Comparison of ENCODE assay signal across 23 cellular contexts in genomic region chr20:3705491-3705969, GRCh38. TPM values are rescaled to one million over a fixed set of nuclear protein-coding genes. Genes with fewer than 3 reads are reported as not detected.
DNase-seq lines count a peak whose midpoint lies in the region; ATAC-seq and TF ChIP-seq lines count a peak whose summit lies in the region.
"Had no signal": no experiment of that assay in that cellular context is flagged by ENCODE, and none has a peak within 500 bp of the region (broad histone marks: within the 10 kb centered on the region; RNA-seq: fewer than 3 reads in every experiment).

No MANE protein-coding gene starts in this region.

- TF ChIP-seq POLR2A in suprapubic skin (IDR thresholded peaks at IDR 0.05) = no peak

- CTCF ChIA-PET in WTC11 (lab: Charles Lee) = interaction anchor here (0.5 to 2.6 kb wide), 7 partner anchors 8 to 370 kb away, joined by 3 to 16 read pairs (median 4); no protein-coding TSS in a partner anchor

- no peak overlapping the region for H3K27ac Mint-ChIP-seq in WTC11
- H3K27ac Mint-ChIP-seq: CD14-positive monocyte; CD4-positive, alpha-beta memory T cell had no signal

- no peak overlapping the region for H2AK5ac ChIP-seq in neuronal stem cell (ENCODE audit: low read depth, low read length)

- H3K9me3 ChIP-seq in neuronal stem cell (replicated peaks in 1 of 2; ENCODE audit: control insufficient read depth in 2 of 2, insufficient read depth in 1 of 2, low read depth in 1 of 2, low read length in 2 of 2) = no peaks in the 10 kb centered on the region
- H3K9me3 ChIP-seq in effector memory CD4-positive, alpha-beta T cell (ENCODE audit: control insufficient read depth, low read length) = no peaks in the 10 kb centered on the region
- H3K9me3 ChIP-seq in suprapubic skin = no peaks in the 10 kb centered on the region
- H3K9me3 ChIP-seq: BLaER1 had no signal

- DNase-seq in 8988T (peak; percentile 6), WTC11 (ENCODE audit: low spot score) (no peak), islet precursor cell (peak; percentile 56), neuronal stem cell (ENCODE audit: low spot score) (no peak), suprapubic skin (ENCODE audit: low spot score in 2 of 2) (no peak)
- DNase-seq in effector memory CD4-positive, alpha-beta T cell = no peak
- DNase-seq: CD4-positive, alpha-beta memory T cell; DMS153; DMS79; GDM1; HCEC 1CT; IMR-90 had no signal

- no peak overlapping the region for H3K4me2 ChIP-seq in neuronal stem cell (ENCODE audit: insufficient read depth, low read length, poor library complexity, severe bottlenecking)
- H3K4me2 ChIP-seq: BLaER1 had no signal

- POLR2A ChIA-PET in WTC11 (lab: Charles Lee) = no interaction called here

- no peaks in the 10 kb centered on the region for H3K27me3 Mint-ChIP-seq in WTC11 (ENCODE audit: low read depth)

- H3K18ac ChIP-seq in neuronal stem cell (ENCODE audit: low read length) = peak overlapping the region; percentile 89

- no peak overlapping the region for H3K14ac ChIP-seq in neuronal stem cell (ENCODE audit: low read length)

- no peaks in the 10 kb centered on the region for H3K4me1 Mint-ChIP-seq in WTC11

- H3K9ac ChIP-seq in neuronal stem cell (ENCODE audit: low read depth, low read length, poor library complexity) = peak overlapping the region; percentile 50
- H3K9ac ChIP-seq: BLaER1 had no signal

- H4K91ac ChIP-seq in neuronal stem cell (ENCODE audit: low read depth, low read length, poor library complexity) = no peak overlapping the region

- H3K4me1 ChIP-seq in neuronal stem cell (ENCODE audit: control insufficient read depth in 2 of 2, insufficient read depth in 1 of 2, low read depth in 1 of 2, low read length in 2 of 2) = no peaks in the 10 kb centered on the region
- no peaks in the 10 kb centered on the region for H3K4me1 ChIP-seq in effector memory CD4-positive, alpha-beta T cell (ENCODE audit: control insufficient read depth, insufficient read depth, low read length, poor library complexity, severe bottlenecking)
- peaks cover 7% of the 10 kb centered on the region for H3K4me1 ChIP-seq in suprapubic skin

- peak overlapping the region; percentile 49 for H2BK120ac ChIP-seq in neuronal stem cell (ENCODE audit: low read depth, low read length)

- no peak for TF ChIP-seq EP300 in suprapubic skin (IDR thresholded peaks at IDR 0.05)

- TF ChIP-seq CTCF in WTC11 (IDR thresholded peaks at IDR 0.05) (no peak), suprapubic skin (IDR thresholded peaks at IDR 0.05) (no peak)

- no peaks in the 10 kb centered on the region for H3K79me1 ChIP-seq in neuronal stem cell (ENCODE audit: low read depth, low read length)

- H3K27ac ChIP-seq in neuronal stem cell (replicated peaks; ENCODE audit: low read length) (no peak overlapping the region), suprapubic skin (no peak overlapping the region)
- no peak overlapping the region for H3K27ac ChIP-seq in effector memory CD4-positive, alpha-beta T cell (ENCODE audit: insufficient read depth, low read length, poor library complexity, severe bottlenecking)
- H3K27ac ChIP-seq: 22Rv1, BLaER1, HL-60 had no signal

- H2BK15ac ChIP-seq in neuronal stem cell (ENCODE audit: low read length) = no peak overlapping the region

- no peaks in the 10 kb centered on the region for H3K27me3 ChIP-seq in neuronal stem cell (ENCODE audit: control insufficient read depth in 3 of 3, insufficient read depth in 3 of 3, low read depth in 1 of 3, low read length in 3 of 3)
- no peaks in the 10 kb centered on the region for H3K27me3 ChIP-seq in effector memory CD4-positive, alpha-beta T cell (replicated peaks; ENCODE audit: control insufficient read depth, insufficient read depth, low read length, poor library complexity, severe bottlenecking)
- no peaks in the 10 kb centered on the region for H3K27me3 ChIP-seq in suprapubic skin
- H3K27me3 ChIP-seq: BLaER1 had no signal

- H3K9me3 Mint-ChIP-seq in WTC11 = no peaks in the 10 kb centered on the region
- H3K9me3 Mint-ChIP-seq: CD4-positive, alpha-beta memory T cell had no signal

- H3K23ac ChIP-seq in neuronal stem cell (ENCODE audit: low read depth, low read length, poor library complexity) = no peak overlapping the region

- no peaks in the 10 kb centered on the region for H3K36me3 Mint-ChIP-seq in WTC11
- H3K36me3 Mint-ChIP-seq: CD4-positive, alpha-beta memory T cell had no signal

- peak overlapping the region; percentile 53 for H2BK12ac ChIP-seq in neuronal stem cell (ENCODE audit: low read length)

- H3K4me3 ChIP-seq in neuronal stem cell (ENCODE audit: low read length in 2 of 2) (no peak overlapping the region), suprapubic skin (no peak overlapping the region)
- H3K4me3 ChIP-seq in effector memory CD4-positive, alpha-beta T cell (ENCODE audit: insufficient read depth, low read depth, low read length, poor library complexity, severe bottlenecking) = no peak overlapping the region
- H3K4me3 ChIP-seq: BLaER1, K562 had no signal

- H4K8ac ChIP-seq in neuronal stem cell (ENCODE audit: low read depth, low read length) = no peak overlapping the region

- H2BK5ac ChIP-seq in neuronal stem cell (ENCODE audit: low read length) = no peak overlapping the region

- no peak overlapping the region for H2AFZ ChIP-seq in neuronal stem cell (ENCODE audit: low read length)

- WGBS in neuronal stem cell (ENCODE audit: extremely low coverage in 2 of 2, insufficient read length in 2 of 2, insufficient replicate concordance in 1 of 2), 2 donors = no CpG with 5 or more reads among the region's 14 CpGs
- WGBS in suprapubic skin = 83% methylated on average over 1 of the region's 14 CpGs

- no peaks in the 10 kb centered on the region for H3K36me3 ChIP-seq in neuronal stem cell (replicated peaks in 1 of 2; ENCODE audit: control insufficient read depth in 2 of 2, insufficient read depth in 2 of 2, low read length in 2 of 2)
- H3K36me3 ChIP-seq in effector memory CD4-positive, alpha-beta T cell (ENCODE audit: control insufficient read depth, insufficient read depth, low read length) = no peaks in the 10 kb centered on the region
- H3K36me3 ChIP-seq in suprapubic skin = no peaks in the 10 kb centered on the region
- H3K36me3 ChIP-seq: BLaER1 had no signal

- peak; percentile 38 for ATAC-seq in WTC11
- ATAC-seq in GM19328 (IDR thresholded peaks at IDR 0.05; ENCODE audit: unreplicated experiment) = no peak
- ATAC-seq: K562 had no signal

- no peak overlapping the region for H3K4ac ChIP-seq in neuronal stem cell (ENCODE audit: low read length)

- H3K4me3 Mint-ChIP-seq in WTC11 = no peak overlapping the region
- H3K4me3 Mint-ChIP-seq: CD14-positive monocyte; CD4-positive, alpha-beta memory T cell had no signal

TF ChIP-seq in WTC11, 78 proteins besides CTCF, POLR2A, EP300 and RAD21:
- TF ChIP-seq SOX15 (CRISPR knock-in tag; IDR thresholded peaks at IDR 0.05) = no peak
- no peak for TF ChIP-seq GABPB1 (CRISPR knock-in tag; IDR thresholded peaks at IDR 0.05)
- TF ChIP-seq, protein P1, sequence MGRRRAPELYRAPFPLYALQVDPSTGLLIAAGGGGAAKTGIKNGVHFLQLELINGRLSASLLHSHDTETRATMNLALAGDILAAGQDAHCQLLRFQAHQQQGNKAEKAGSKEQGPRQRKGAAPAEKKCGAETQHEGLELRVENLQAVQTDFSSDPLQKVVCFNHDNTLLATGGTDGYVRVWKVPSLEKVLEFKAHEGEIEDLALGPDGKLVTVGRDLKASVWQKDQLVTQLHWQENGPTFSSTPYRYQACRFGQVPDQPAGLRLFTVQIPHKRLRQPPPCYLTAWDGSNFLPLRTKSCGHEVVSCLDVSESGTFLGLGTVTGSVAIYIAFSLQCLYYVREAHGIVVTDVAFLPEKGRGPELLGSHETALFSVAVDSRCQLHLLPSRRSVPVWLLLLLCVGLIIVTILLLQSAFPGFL (CRISPR knock-in tag; IDR thresholded peaks at IDR 0.05; ENCODE audit: borderline replicate concordance) = no peak

RNA-seq across cellular contexts. Expression of gene SIGLEC1, which starts 6.9 kb away (rescaled TPM):
- 0.04 to 0.11 TPM in 2 of 3 replicates, not detected in the other for total RNA-seq in WTC11 (2021)
- polyA plus RNA-seq in neuronal stem cell (2013, experiment 1 of 2) = 0.01 TPM
- polyA plus RNA-seq in neuronal stem cell (2013, experiment 2 of 2) = 0.01 TPM
- total RNA-seq in suprapubic skin = 1 to 10 TPM in 2 of 4 donors, under 1 TPM in 2; 0.60 to 3.5 (median 1.1) TPM
- total RNA-seq: A673, Daoy, H4, HT1080, IMR-90 had no signal
- polyA plus RNA-seq: AG04450; CD4-positive, alpha-beta memory T cell; IMR-90; K562 had no signal

RNA-seq across cellular contexts. Expression of gene ADAM33, which starts 23.7 kb away (rescaled TPM):
- 5.3 to 7.1 TPM (median 7.0 TPM) in 3 replicates for total RNA-seq in WTC11 (2021)
- polyA plus RNA-seq in neuronal stem cell (2013, experiment 1 of 2) = 5.2 TPM
- 5.3 TPM for polyA plus RNA-seq in neuronal stem cell (2013, experiment 2 of 2)
- 10 to 100 TPM in 3 of 4 donors, 1 to 10 TPM in 1; 6.3 to 24.3 (median 13.4) TPM for total RNA-seq in suprapubic skin
- total RNA-seq: A673; CD4-positive, alpha-beta memory T cell; Daoy; H4; HT1080; K562 had no signal
- polyA plus RNA-seq: CD14-positive monocyte; CD4-positive, alpha-beta memory T cell; K562 had no signal

RNA-seq across cellular contexts. Expression of gene HSPA12B, which starts 27.0 kb away (rescaled TPM):
- 6.3 to 8.5 TPM (median 8.2 TPM) in 3 replicates for total RNA-seq in WTC11 (2021)
- polyA plus RNA-seq in neuronal stem cell (2013, experiment 1 of 2) = 0.39 TPM
- polyA plus RNA-seq in neuronal stem cell (2013, experiment 2 of 2) = 0.47 TPM
- total RNA-seq in suprapubic skin = 1 to 10 TPM; 1.9 to 8.7 (median 4.4) TPM
- total RNA-seq: A673; CD4-positive, alpha-beta memory T cell; HT1080; IMR-90 had no signal
- polyA plus RNA-seq: CD14-positive monocyte, IMR-90 had no signal

RNA-seq across cellular contexts. Expression of gene GFRA4, which starts 42.3 kb away (rescaled TPM):
- total RNA-seq in WTC11 (2021) = not detected in 3 replicates
- polyA plus RNA-seq in neuronal stem cell (2013, experiment 1 of 2) = not detected
- not detected for polyA plus RNA-seq in neuronal stem cell (2013, experiment 2 of 2)
- not detected for total RNA-seq in suprapubic skin
- total RNA-seq: A673; CD4-positive, alpha-beta memory T cell; Daoy; H4; HT1080; IMR-90; K562 had no signal
- polyA plus RNA-seq: AG04450; CD14-positive monocyte; CD4-positive, alpha-beta memory T cell; IMR-90; K562 had no signal

Comparison
In these comparisons a context has a peak if more than half of its experiments do, and no peak if none do; other contexts are left out.
1. DNase-seq: peak in 8988T (single experiment) and islet precursor cell (single experiment); none in WTC11 (single experiment), neuronal stem cell (single experiment), effector memory CD4-positive, alpha-beta T cell (0 of 3) and suprapubic skin (0 of 2).